1 cellular context compared by ENCODE assay signal in the genomic region with DNA sequence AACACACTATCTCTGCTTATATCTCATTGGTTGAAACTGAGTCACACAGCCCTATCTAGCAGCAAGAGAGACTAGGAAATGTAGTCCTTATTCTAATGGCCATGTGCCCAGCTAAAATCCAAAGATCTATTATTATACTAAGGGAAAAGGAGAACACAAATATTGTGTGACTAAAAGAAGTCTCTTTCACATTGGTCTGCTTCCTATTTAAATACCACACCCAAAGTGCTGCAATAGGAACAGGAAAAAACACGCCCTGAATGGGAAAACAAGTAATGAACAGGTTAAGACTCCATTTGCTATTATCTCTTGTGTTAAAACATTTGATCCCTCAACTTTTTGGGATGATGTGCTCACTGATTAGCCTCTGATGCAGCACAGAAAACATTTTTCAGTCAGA.
TF ChIP-seq lines count a peak whose summit lies in the region.

No MANE protein-coding gene starts in this region.

TF ChIP-seq in GM23338, 12 proteins besides CTCF, POLR2A, EP300 and RAD21 (continued from another document):
- TF ChIP-seq, protein P1, sequence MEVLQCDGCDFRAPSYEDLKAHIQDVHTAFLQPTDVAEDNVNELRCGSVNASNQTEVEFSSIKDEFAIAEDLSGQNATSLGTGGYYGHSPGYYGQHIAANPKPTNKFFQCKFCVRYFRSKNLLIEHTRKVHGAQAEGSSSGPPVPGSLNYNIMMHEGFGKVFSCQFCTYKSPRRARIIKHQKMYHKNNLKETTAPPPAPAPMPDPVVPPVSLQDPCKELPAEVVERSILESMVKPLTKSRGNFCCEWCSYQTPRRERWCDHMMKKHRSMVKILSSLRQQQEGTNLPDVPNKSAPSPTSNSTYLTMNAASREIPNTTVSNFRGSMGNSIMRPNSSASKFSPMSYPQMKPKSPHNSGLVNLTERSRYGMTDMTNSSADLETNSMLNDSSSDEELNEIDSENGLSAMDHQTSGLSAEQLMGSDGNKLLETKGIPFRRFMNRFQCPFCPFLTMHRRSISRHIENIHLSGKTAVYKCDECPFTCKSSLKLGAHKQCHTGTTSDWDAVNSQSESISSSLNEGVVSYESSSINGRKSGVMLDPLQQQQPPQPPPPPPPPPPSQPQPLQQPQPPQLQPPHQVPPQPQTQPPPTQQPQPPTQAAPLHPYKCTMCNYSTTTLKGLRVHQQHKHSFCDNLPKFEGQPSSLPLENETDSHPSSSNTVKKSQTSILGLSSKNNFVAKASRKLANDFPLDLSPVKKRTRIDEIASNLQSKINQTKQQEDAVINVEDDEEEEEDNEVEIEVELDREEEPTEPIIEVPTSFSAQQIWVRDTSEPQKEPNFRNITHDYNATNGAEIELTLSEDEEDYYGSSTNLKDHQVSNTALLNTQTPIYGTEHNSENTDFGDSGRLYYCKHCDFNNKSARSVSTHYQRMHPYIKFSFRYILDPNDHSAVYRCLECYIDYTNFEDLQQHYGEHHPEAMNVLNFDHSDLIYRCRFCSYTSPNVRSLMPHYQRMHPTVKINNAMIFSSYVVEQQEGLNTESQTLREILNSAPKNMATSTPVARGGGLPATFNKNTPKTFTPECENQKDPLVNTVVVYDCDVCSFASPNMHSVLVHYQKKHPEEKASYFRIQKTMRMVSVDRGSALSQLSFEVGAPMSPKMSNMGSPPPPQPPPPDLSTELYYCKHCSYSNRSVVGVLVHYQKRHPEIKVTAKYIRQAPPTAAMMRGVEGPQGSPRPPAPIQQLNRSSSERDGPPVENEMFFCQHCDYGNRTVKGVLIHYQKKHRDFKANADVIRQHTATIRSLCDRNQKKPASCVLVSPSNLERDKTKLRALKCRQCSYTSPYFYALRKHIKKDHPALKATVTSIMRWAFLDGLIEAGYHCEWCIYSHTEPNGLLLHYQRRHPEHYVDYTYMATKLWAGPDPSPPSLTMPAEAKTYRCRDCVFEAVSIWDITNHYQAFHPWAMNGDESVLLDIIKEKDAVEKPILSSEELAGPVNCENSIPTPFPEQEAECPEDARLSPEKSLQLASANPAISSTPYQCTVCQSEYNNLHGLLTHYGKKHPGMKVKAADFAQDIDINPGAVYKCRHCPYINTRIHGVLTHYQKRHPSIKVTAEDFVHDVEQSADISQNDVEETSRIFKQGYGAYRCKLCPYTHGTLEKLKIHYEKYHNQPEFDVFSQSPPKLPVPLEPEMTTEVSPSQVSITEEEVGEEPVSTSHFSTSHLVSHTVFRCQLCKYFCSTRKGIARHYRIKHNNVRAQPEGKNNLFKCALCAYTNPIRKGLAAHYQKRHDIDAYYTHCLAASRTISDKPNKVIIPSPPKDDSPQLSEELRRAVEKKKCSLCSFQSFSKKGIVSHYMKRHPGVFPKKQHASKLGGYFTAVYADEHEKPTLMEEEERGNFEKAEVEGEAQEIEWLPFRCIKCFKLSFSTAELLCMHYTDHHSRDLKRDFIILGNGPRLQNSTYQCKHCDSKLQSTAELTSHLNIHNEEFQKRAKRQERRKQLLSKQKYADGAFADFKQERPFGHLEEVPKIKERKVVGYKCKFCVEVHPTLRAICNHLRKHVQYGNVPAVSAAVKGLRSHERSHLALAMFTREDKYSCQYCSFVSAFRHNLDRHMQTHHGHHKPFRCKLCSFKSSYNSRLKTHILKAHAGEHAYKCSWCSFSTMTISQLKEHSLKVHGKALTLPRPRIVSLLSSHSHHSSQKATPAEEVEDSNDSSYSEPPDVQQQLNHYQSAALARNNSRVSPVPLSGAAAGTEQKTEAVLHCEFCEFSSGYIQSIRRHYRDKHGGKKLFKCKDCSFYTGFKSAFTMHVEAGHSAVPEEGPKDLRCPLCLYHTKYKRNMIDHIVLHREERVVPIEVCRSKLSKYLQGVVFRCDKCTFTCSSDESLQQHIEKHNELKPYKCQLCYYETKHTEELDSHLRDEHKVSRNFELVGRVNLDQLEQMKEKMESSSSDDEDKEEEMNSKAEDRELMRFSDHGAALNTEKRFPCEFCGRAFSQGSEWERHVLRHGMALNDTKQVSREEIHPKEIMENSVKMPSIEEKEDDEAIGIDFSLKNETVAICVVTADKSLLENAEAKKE (CRISPR knock-in tag; IDR thresholded peaks at IDR 0.05): no peak
